In the genomic region with DNA sequence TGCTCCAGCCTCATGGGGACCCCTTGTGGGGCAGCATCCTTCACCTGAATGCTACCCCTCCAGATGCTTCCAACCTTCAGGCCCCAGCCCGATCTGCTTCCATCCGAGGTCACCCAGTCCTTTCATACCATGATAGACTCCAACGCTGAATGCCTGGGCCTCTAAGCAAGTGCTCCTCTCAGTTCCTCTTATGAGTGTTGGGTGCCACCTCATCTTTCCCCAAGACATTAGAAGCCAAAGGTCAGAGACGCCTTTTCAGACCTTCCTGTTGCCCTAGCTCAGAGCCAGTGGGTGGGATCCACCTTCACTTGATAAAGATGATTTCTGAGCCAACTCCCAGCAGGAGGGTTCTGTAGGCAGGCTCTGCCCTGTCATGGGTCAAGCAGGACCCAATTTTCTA, we compare ENCODE assay signal across 11 cellular contexts.
A peak's percentile ranks its signal among the peaks of the same experiment; 100 is the strongest.
DNase-seq lines count a peak whose midpoint lies in the region; ATAC-seq and TF ChIP-seq lines count a peak whose summit lies in the region.
"Had no signal": no experiment of that assay in that cellular context is flagged by ENCODE, and none has a peak within 500 bp of the region (broad histone marks: within the 10 kb centered on the region; RNA-seq: fewer than 3 reads in every experiment).

No MANE protein-coding gene starts in this region.

- ATAC-seq in activated naive CD8-positive, alpha-beta T cell treated with anti-CD3 and anti-CD28 coated beads, Interleukin-2, amount 50 U/mL, for 24 hours, result peak; percentile 57
- ATAC-seq in GM21723 (IDR thresholded peaks at IDR 0.05; ENCODE audit: unreplicated experiment), result peak; percentile 99
- ATAC-seq in HG03159 (IDR thresholded peaks at IDR 0.05; ENCODE audit: unreplicated experiment), result peak; percentile 95
- ATAC-seq in stimulated activated naive B cell treated with anti-CD40 and anti-IgM and Interleukin-4, amounts not matched to agents 10 μg/mL and 1 μg/mL and 100 μg/mL, for 72 hours (replicated peaks), result peak; percentile 99
- ATAC-seq in aorta (ENCODE audit: low FRiP score), result no peak

- 96 to 98% methylated on average over 4 of the region's 4 CpGs for WGBS in aorta, 2 donors

- H3K9me3 ChIP-seq in MM.1S (replicated peaks; ENCODE audit: insufficient read depth, low read length) (no peaks in the 10 kb centered on the region), aorta (ENCODE audit: control insufficient read depth, low read length) (no peaks in the 10 kb centered on the region)

- H3K79me2 ChIP-seq in MM.1S (ENCODE audit: low read length), result no peaks in the 10 kb centered on the region

- no peaks in the 10 kb centered on the region for H3K36me3 Mint-ChIP-seq in activated naive CD8-positive, alpha-beta T cell treated with anti-CD3 and anti-CD28 coated beads, Interleukin-2, amount 50 U/mL, for 24 hours (ENCODE audit: low read depth)
- H3K36me3 Mint-ChIP-seq in activated naive CD8-positive, alpha-beta T cell treated with anti-CD3 and anti-CD28 coated beads for 36 hours, result no peaks in the 10 kb centered on the region
- peaks cover 0 to 3% of the 10 kb centered on the region in 2 donors for H3K36me3 Mint-ChIP-seq in stimulated activated naive B cell treated with anti-CD40 and anti-IgM and Interleukin-4, amounts not matched to agents 10 μg/mL and 1 μg/mL and 100 μg/mL, for 72 hours
- peaks cover 4% of the 10 kb centered on the region; the same call in 1 of the 2 replicates for H3K36me3 Mint-ChIP-seq in HFFc6 (ENCODE audit: low read depth)

- no peaks in the 10 kb centered on the region for H3K4me1 ChIP-seq in MM.1S (ENCODE audit: low read length)
- H3K4me1 ChIP-seq in aorta (ENCODE audit: control insufficient read depth in 1 of 2, insufficient read depth in 2 of 2, low read length in 2 of 2), result no peaks in the 10 kb centered on the region

- no peaks in the 10 kb centered on the region for H3K9me2 ChIP-seq in MM.1S (replicated peaks; ENCODE audit: insufficient read depth, low read length)

- no peaks in the 10 kb centered on the region for H3K4me1 Mint-ChIP-seq in activated naive CD8-positive, alpha-beta T cell treated with anti-CD3 and anti-CD28 coated beads, Interleukin-2, amount 50 U/mL, for 24 hours
- H3K4me1 Mint-ChIP-seq in activated naive CD8-positive, alpha-beta T cell treated with anti-CD3 and anti-CD28 coated beads for 36 hours, result no peaks in the 10 kb centered on the region
- H3K4me1 Mint-ChIP-seq in stimulated activated naive B cell treated with anti-CD40 and anti-IgM and Interleukin-4, amounts not matched to agents 10 μg/mL and 1 μg/mL and 100 μg/mL, for 72 hours, result peaks cover 19 to 26% of the 10 kb centered on the region in 2 donors
- peaks cover 26% of the 10 kb centered on the region for H3K4me1 Mint-ChIP-seq in HFFc6 (ENCODE audit: low read depth)

- H3K4me2 ChIP-seq in MM.1S (ENCODE audit: low read depth, low read length), result no peak overlapping the region

- no peak for DNase-seq in activated naive CD8-positive, alpha-beta T cell treated with anti-CD3 and anti-CD28 coated beads, Interleukin-2, amount 50 U/mL, for 24 hours
- DNase-seq in activated naive CD8-positive, alpha-beta T cell treated with anti-CD3 and anti-CD28 coated beads for 36 hours, result no peak
- peak; percentile 50 for DNase-seq in stimulated activated naive B cell treated with anti-CD40 and anti-IgM and Interleukin-4, amounts not matched to agents 10 μg/mL and 1 μg/mL and 100 μg/mL, for 72 hours
- DNase-seq in MM.1S, result no peak
- no peak for DNase-seq in HFFc6
- no peak for DNase-seq in aorta
- DNase-seq: anterior cingulate cortex, DMS53 had no signal

- H4K20me1 ChIP-seq in MM.1S (ENCODE audit: insufficient read depth, low read length), result no peaks in the 10 kb centered on the region

- TF ChIP-seq CTCF in MM.1S (IDR thresholded peaks at IDR 0.05; ENCODE audit: low read length), result no peak
- TF ChIP-seq CTCF in HFFc6 (IDR thresholded peaks at IDR 0.05), result no peak

- H3K4me3 ChIP-seq in MM.1S (ENCODE audit: low read length) (no peak overlapping the region), aorta (ENCODE audit: low read length in 2 of 2) (no peak overlapping the region)

- H2AFZ ChIP-seq in MM.1S (ENCODE audit: low read length), result no peak overlapping the region

- peaks cover 6% of the 10 kb centered on the region for H3K27me3 Mint-ChIP-seq in activated naive CD8-positive, alpha-beta T cell treated with anti-CD3 and anti-CD28 coated beads, Interleukin-2, amount 50 U/mL, for 24 hours
- H3K27me3 Mint-ChIP-seq in activated naive CD8-positive, alpha-beta T cell treated with anti-CD3 and anti-CD28 coated beads for 36 hours, result peaks cover 4% of the 10 kb centered on the region
- peaks cover 11 to 18% of the 10 kb centered on the region in 2 donors for H3K27me3 Mint-ChIP-seq in stimulated activated naive B cell treated with anti-CD40 and anti-IgM and Interleukin-4, amounts not matched to agents 10 μg/mL and 1 μg/mL and 100 μg/mL, for 72 hours
- peaks cover 23% of the 10 kb centered on the region for H3K27me3 Mint-ChIP-seq in HFFc6 (ENCODE audit: insufficient read depth)

- no peak overlapping the region for H3K9ac ChIP-seq in MM.1S (ENCODE audit: low read length)

- no peaks in the 10 kb centered on the region for H3F3A ChIP-seq in MM.1S (ENCODE audit: insufficient read depth, low read length)

- H3K4me3 Mint-ChIP-seq in activated naive CD8-positive, alpha-beta T cell treated with anti-CD3 and anti-CD28 coated beads, Interleukin-2, amount 50 U/mL, for 24 hours, result no peak overlapping the region
- no peak overlapping the region for H3K4me3 Mint-ChIP-seq in activated naive CD8-positive, alpha-beta T cell treated with anti-CD3 and anti-CD28 coated beads for 36 hours
- H3K4me3 Mint-ChIP-seq in stimulated activated naive B cell treated with anti-CD40 and anti-IgM and Interleukin-4, amounts not matched to agents 10 μg/mL and 1 μg/mL and 100 μg/mL, for 72 hours, result no peak overlapping the region
- H3K4me3 Mint-ChIP-seq in HFFc6, result no peak overlapping the region

- H3K27me3 ChIP-seq in MM.1S (replicated peaks; ENCODE audit: insufficient read depth, low read length), result no peaks in the 10 kb centered on the region
- H3K27me3 ChIP-seq in aorta (ENCODE audit: control insufficient read depth in 1 of 2, insufficient read depth in 2 of 2, low read length in 1 of 2), result no peaks in the 10 kb centered on the region

- H3K27ac ChIP-seq in MM.1S (ENCODE audit: low read length), result no peak overlapping the region
- H3K27ac ChIP-seq in aorta (ENCODE audit: low read depth in 1 of 2, low read length in 2 of 2), result no peak overlapping the region
- H3K27ac ChIP-seq: epithelial cell of prostate had no signal

- H3K9me3 Mint-ChIP-seq in activated naive CD8-positive, alpha-beta T cell treated with anti-CD3 and anti-CD28 coated beads, Interleukin-2, amount 50 U/mL, for 24 hours, result no peaks in the 10 kb centered on the region
- H3K9me3 Mint-ChIP-seq in activated naive CD8-positive, alpha-beta T cell treated with anti-CD3 and anti-CD28 coated beads for 36 hours, result no peaks in the 10 kb centered on the region
- H3K9me3 Mint-ChIP-seq in stimulated activated naive B cell treated with anti-CD40 and anti-IgM and Interleukin-4, amounts not matched to agents 10 μg/mL and 1 μg/mL and 100 μg/mL, for 72 hours, result peaks cover 0 to 5% of the 10 kb centered on the region in 2 donors
- peaks cover 4% of the 10 kb centered on the region; the same call in 1 of the 2 replicates for H3K9me3 Mint-ChIP-seq in HFFc6

- no peak overlapping the region for H3K27ac Mint-ChIP-seq in activated naive CD8-positive, alpha-beta T cell treated with anti-CD3 and anti-CD28 coated beads, Interleukin-2, amount 50 U/mL, for 24 hours
- H3K27ac Mint-ChIP-seq in activated naive CD8-positive, alpha-beta T cell treated with anti-CD3 and anti-CD28 coated beads for 36 hours, result no peak overlapping the region
- peak overlapping the region; percentile 44 for H3K27ac Mint-ChIP-seq in stimulated activated naive B cell treated with anti-CD40 and anti-IgM and Interleukin-4, amounts not matched to agents 10 μg/mL and 1 μg/mL and 100 μg/mL, for 72 hours
- H3K27ac Mint-ChIP-seq in HFFc6, result no peak overlapping the region

- H3K36me3 ChIP-seq in MM.1S (replicated peaks; ENCODE audit: insufficient read depth, low read length) (no peaks in the 10 kb centered on the region), aorta (ENCODE audit: control insufficient read depth in 1 of 2, insufficient read depth in 2 of 2, low read length in 1 of 2) (no peaks in the 10 kb centered on the region)

- intact Hi-C loops in aorta (cut with DNase I), result no loop called here
